8 cellular contexts compared by ENCODE assay signal in the genomic region with DNA sequence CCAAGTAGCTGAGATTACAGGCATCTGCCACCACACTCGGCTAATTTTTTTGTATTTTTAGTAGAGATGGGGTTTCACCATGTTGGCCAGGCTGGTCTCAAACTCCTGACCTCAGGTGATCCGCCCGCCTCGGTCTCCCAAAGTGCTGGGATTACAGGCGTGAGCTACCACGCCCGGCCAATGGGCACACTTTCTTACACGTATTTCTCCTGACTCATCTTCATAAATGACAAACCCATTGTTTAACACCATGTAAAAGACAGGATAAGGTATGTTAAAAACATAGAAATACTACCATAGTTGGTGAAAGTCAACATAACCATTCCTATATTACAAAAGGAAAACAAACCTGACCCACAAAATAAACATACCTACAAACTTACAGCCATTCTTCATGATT. TPM values are rescaled to one million over a fixed set of nuclear protein-coding genes. Genes with fewer than 3 reads are reported as not detected.
DNase-seq lines count a peak whose midpoint lies in the region; ATAC-seq and TF ChIP-seq lines count a peak whose summit lies in the region.
"Not testable (repeated sequence)": the region's sequence is repeated elsewhere in the genome, so short reads cannot be mapped to it uniquely, and the experiment has no call there.

No MANE protein-coding gene starts in this region.

- not testable (repeated sequence) for H3K9me3 Mint-ChIP-seq in CD8-positive, alpha-beta T cell; activated B cell treated with CpG ODN at 0.5 μM for 24 hours; activated naive CD8-positive, alpha-beta T cell treated with anti-CD3 and anti-CD28 coated beads, Interleukin-2, amount 10 ng/mL, durations not matched to agents 7 days and 5 days; neural crest cell; stimulated activated naive CD8-positive, alpha-beta T cell treated with anti-CD3 and anti-CD28 coated beads, Interleukin-15, Interleukin-2, amounts not matched to agents 100 ng/mL and 50 ng/mL, for 24 hours

- peaks cover 40% of the 10 kb centered on the region for H3K36me3 Mint-ChIP-seq in CD8-positive, alpha-beta T cell
- H3K36me3 Mint-ChIP-seq in activated B cell treated with CpG ODN at 0.5 μM for 24 hours (ENCODE audit: low read depth), result peaks cover 43% of the 10 kb centered on the region
- H3K36me3 Mint-ChIP-seq in activated naive CD8-positive, alpha-beta T cell treated with anti-CD3 and anti-CD28 coated beads, Interleukin-2, amount 10 ng/mL, durations not matched to agents 7 days and 5 days, result peaks cover 18% of the 10 kb centered on the region
- not testable (repeated sequence) for H3K36me3 Mint-ChIP-seq in neural crest cell (ENCODE audit: low read depth)
- H3K36me3 Mint-ChIP-seq in stimulated activated naive CD8-positive, alpha-beta T cell treated with anti-CD3 and anti-CD28 coated beads, Interleukin-15, Interleukin-2, amounts not matched to agents 100 ng/mL and 50 ng/mL, for 24 hours (ENCODE audit: low read depth), result peaks cover 50% of the 10 kb centered on the region

- H2AFZ ChIP-seq in KMS-11 (ENCODE audit: low read depth), result not testable (repeated sequence)

- not testable (repeated sequence) for H3K4me3 ChIP-seq in CD8-positive, alpha-beta T cell (ENCODE audit: low read depth, low read length); KMS-11 (IDR thresholded peaks at IDR 0.05; ENCODE audit: insufficient read depth, low read depth, low read length)
- H3K4me3 ChIP-seq in endocrine pancreas (ENCODE audit: control insufficient read depth, insufficient read depth, low read length) (peak overlapping the region; percentile 95), iPS-20b (ENCODE audit: low read length) (peak overlapping the region; percentile 81; the same call in 1 of the 2 replicates)

- intact Hi-C loops in CD8-positive, alpha-beta T cell (cut with DNase I, micrococcal nuclease), result loop anchor here (2.0 to 5.0 kb wide), 4 partner anchors 13 to 127 kb away; no protein-coding TSS in a partner anchor
- intact Hi-C loops in activated B cell treated with CpG ODN at 0.5 μM for 24 hours (cut with micrococcal nuclease), result loop anchor here (2.0 to 5.0 kb wide), 5 partner anchors 69 to 553 kb away; no protein-coding TSS in a partner anchor

- TF ChIP-seq CTCF in CD8-positive, alpha-beta T cell (IDR thresholded peaks at IDR 0.05); KMS-11 (conservative IDR thresholded peaks at IDR 0.05; ENCODE audit: low read depth, low read length); activated B cell treated with CpG ODN at 0.5 μM for 24 hours (IDR thresholded peaks at IDR 0.05); neural crest cell (conservative IDR thresholded peaks at IDR 0.05): not testable (repeated sequence)

- H3K36me3 ChIP-seq in CD8-positive, alpha-beta T cell (ENCODE audit: insufficient read depth, low read length); KMS-11 (ENCODE audit: insufficient read depth); endocrine pancreas (ENCODE audit: control insufficient read depth, insufficient read depth, low read length): not testable (repeated sequence)
- H3K36me3 ChIP-seq in iPS-20b (ENCODE audit: insufficient read depth, low read depth, low read length), result peaks cover 37% of the 10 kb centered on the region

- H3K27ac ChIP-seq in CD8-positive, alpha-beta T cell (ENCODE audit: low read depth, low read length); KMS-11; iPS-20b (ENCODE audit: low read length): not testable (repeated sequence)

- peaks cover 91% of the 10 kb centered on the region for H3K79me2 ChIP-seq in KMS-11 (ENCODE audit: insufficient read depth, low read depth)

- not testable (repeated sequence) for ATAC-seq in CD8-positive, alpha-beta T cell; activated B cell treated with CpG ODN at 0.5 μM for 24 hours (ENCODE audit: low read depth); activated naive CD8-positive, alpha-beta T cell treated with anti-CD3 and anti-CD28 coated beads, Interleukin-2, amount 10 ng/mL, durations not matched to agents 7 days and 5 days (ENCODE audit: low read depth)

- peaks cover 77% of the 10 kb centered on the region for H3K4me1 Mint-ChIP-seq in CD8-positive, alpha-beta T cell (ENCODE audit: low read depth)
- H3K4me1 Mint-ChIP-seq in activated B cell treated with CpG ODN at 0.5 μM for 24 hours (peaks cover 77% of the 10 kb centered on the region), neural crest cell (peaks cover 54% of the 10 kb centered on the region)
- H3K4me1 Mint-ChIP-seq in activated naive CD8-positive, alpha-beta T cell treated with anti-CD3 and anti-CD28 coated beads, Interleukin-2, amount 10 ng/mL, durations not matched to agents 7 days and 5 days, result peaks cover 37% of the 10 kb centered on the region
- H3K4me1 Mint-ChIP-seq in stimulated activated naive CD8-positive, alpha-beta T cell treated with anti-CD3 and anti-CD28 coated beads, Interleukin-15, Interleukin-2, amounts not matched to agents 100 ng/mL and 50 ng/mL, for 24 hours (ENCODE audit: low read depth), result peaks cover 79% of the 10 kb centered on the region

- CTCF ChIA-PET in CD8-positive, alpha-beta T cell (lab: Charles Lee), result interaction anchor here (0.8 to 2.4 kb wide), 6 partner anchors 20 to 185 kb away, joined by 3 to 15 read pairs (median 4); no protein-coding TSS in a partner anchor
- CTCF ChIA-PET in activated B cell treated with CpG ODN at 0.5 μM for 24 hours (lab: Charles Lee), result interaction anchor here (2.8 kb wide), 1 partner anchor 127 kb away, joined by 14 read pairs; no protein-coding TSS in a partner anchor

- H3K27me3 Mint-ChIP-seq in CD8-positive, alpha-beta T cell (ENCODE audit: low read depth); activated B cell treated with CpG ODN at 0.5 μM for 24 hours; activated naive CD8-positive, alpha-beta T cell treated with anti-CD3 and anti-CD28 coated beads, Interleukin-2, amount 10 ng/mL, durations not matched to agents 7 days and 5 days; neural crest cell (ENCODE audit: low read depth); stimulated activated naive CD8-positive, alpha-beta T cell treated with anti-CD3 and anti-CD28 coated beads, Interleukin-15, Interleukin-2, amounts not matched to agents 100 ng/mL and 50 ng/mL, for 24 hours: not testable (repeated sequence)

- not testable (repeated sequence) for H3K27me3 ChIP-seq in CD8-positive, alpha-beta T cell (ENCODE audit: insufficient read depth, low read length); KMS-11 (ENCODE audit: insufficient read depth, low read depth); endocrine pancreas (ENCODE audit: control insufficient read depth, insufficient read depth, low read length); iPS-20b (ENCODE audit: insufficient read depth, low read length)

- not testable (repeated sequence) for H3K9ac ChIP-seq in KMS-11; endocrine pancreas (ENCODE audit: control insufficient read depth, insufficient read depth, low read length); iPS-20b (ENCODE audit: low read depth, low read length)

- POLR2A ChIA-PET in CD8-positive, alpha-beta T cell (lab: Charles Lee), result interaction anchor here (0.9 kb wide), 1 partner anchor 186 kb away, joined by 3 read pairs; no protein-coding TSS in a partner anchor
- POLR2A ChIA-PET in activated B cell treated with CpG ODN at 0.5 μM for 24 hours (lab: Charles Lee); activated naive CD8-positive, alpha-beta T cell treated with anti-CD3 and anti-CD28 coated beads, Interleukin-2, amount 10 ng/mL, durations not matched to agents 7 days and 5 days (lab: Charles Lee): not testable (repeated sequence)

- peaks cover 52% of the 10 kb centered on the region for H3K4me1 ChIP-seq in CD8-positive, alpha-beta T cell (ENCODE audit: insufficient read depth, low read length)
- H3K4me1 ChIP-seq in KMS-11 (ENCODE audit: low read depth, poor library complexity, severe bottlenecking) (peaks cover 42% of the 10 kb centered on the region), endocrine pancreas (ENCODE audit: control insufficient read depth, insufficient read depth, low read length) (peaks cover 44% of the 10 kb centered on the region), iPS-20b (ENCODE audit: insufficient read depth, low read length) (peaks cover 15% of the 10 kb centered on the region; the same call in 1 of the 2 replicates)

- peak overlapping the region; percentile 61 for H3K4me2 ChIP-seq in KMS-11

- H3K9me3 ChIP-seq in CD8-positive, alpha-beta T cell (ENCODE audit: low read length); endocrine pancreas (ENCODE audit: control insufficient read depth, low read length); iPS-20b (ENCODE audit: insufficient read depth, low read depth, low read length): not testable (repeated sequence)

- H4K20me1 ChIP-seq in KMS-11 (ENCODE audit: insufficient read depth), result peaks cover 53% of the 10 kb centered on the region

- H3K4me3 Mint-ChIP-seq in CD8-positive, alpha-beta T cell, result peak overlapping the region; percentile 21
- H3K4me3 Mint-ChIP-seq in activated B cell treated with CpG ODN at 0.5 μM for 24 hours (peak overlapping the region; percentile 11), neural crest cell (peak overlapping the region; percentile 100)
- H3K4me3 Mint-ChIP-seq in activated naive CD8-positive, alpha-beta T cell treated with anti-CD3 and anti-CD28 coated beads, Interleukin-2, amount 10 ng/mL, durations not matched to agents 7 days and 5 days, result peak overlapping the region; percentile 97
- peak overlapping the region; percentile 98 for H3K4me3 Mint-ChIP-seq in stimulated activated naive CD8-positive, alpha-beta T cell treated with anti-CD3 and anti-CD28 coated beads, Interleukin-15, Interleukin-2, amounts not matched to agents 100 ng/mL and 50 ng/mL, for 24 hours

- not testable (repeated sequence) for H3K27ac Mint-ChIP-seq in CD8-positive, alpha-beta T cell; activated naive CD8-positive, alpha-beta T cell treated with anti-CD3 and anti-CD28 coated beads, Interleukin-2, amount 10 ng/mL, durations not matched to agents 7 days and 5 days; neural crest cell (ENCODE audit: unreplicated experiment); stimulated activated naive CD8-positive, alpha-beta T cell treated with anti-CD3 and anti-CD28 coated beads, Interleukin-15, Interleukin-2, amounts not matched to agents 100 ng/mL and 50 ng/mL, for 24 hours
- peak overlapping the region; percentile 18 for H3K27ac Mint-ChIP-seq in activated B cell treated with CpG ODN at 0.5 μM for 24 hours

- not testable (repeated sequence) for DNase-seq in CD8-positive, alpha-beta T cell; activated B cell treated with CpG ODN at 0.5 μM for 24 hours; activated naive CD8-positive, alpha-beta T cell treated with anti-CD3 and anti-CD28 coated beads, Interleukin-2, amount 10 ng/mL, durations not matched to agents 7 days and 5 days; neural crest cell (ENCODE audit: low read depth, low spot score)

RNA-seq across cellular contexts. Expression of gene ANKRD17, which starts 2.8 kb away (rescaled TPM):
- 10 to 100 TPM; 29.6 to 29.7 TPM for total RNA-seq in CD8-positive, alpha-beta T cell
- total RNA-seq in activated B cell treated with CpG ODN at 0.5 μM for 24 hours (54.1 and 61.4 TPM in 2 replicates), neural crest cell (87.9 and 91.3 TPM in 2 replicates)
- 10 to 100 TPM; 49.8 to 53.0 TPM for total RNA-seq in activated naive CD8-positive, alpha-beta T cell treated with anti-CD3 and anti-CD28 coated beads, Interleukin-2, amount 10 ng/mL, durations not matched to agents 7 days and 5 days

Comparison
In these comparisons a context has a peak if more than half of its experiments do, and no peak if none do; other contexts are left out.
1. H3K4me3 Mint-ChIP-seq: peak in every context shown above with its lines; median percentile 100 in neural crest cell; 98 in stimulated activated naive CD8-positive, alpha-beta T cell treated with anti-CD3 and anti-CD28 coated beads, Interleukin-15, Interleukin-2, amounts not matched to agents 100 ng/mL and 50 ng/mL, for 24 hours; 97 in activated naive CD8-positive, alpha-beta T cell treated with anti-CD3 and anti-CD28 coated beads, Interleukin-2, amount 10 ng/mL, durations not matched to agents 7 days and 5 days; 21 in CD8-positive, alpha-beta T cell; 11 in activated B cell treated with CpG ODN at 0.5 μM for 24 hours.